10 cellular contexts compared by ENCODE assay signal in the genomic region with DNA sequence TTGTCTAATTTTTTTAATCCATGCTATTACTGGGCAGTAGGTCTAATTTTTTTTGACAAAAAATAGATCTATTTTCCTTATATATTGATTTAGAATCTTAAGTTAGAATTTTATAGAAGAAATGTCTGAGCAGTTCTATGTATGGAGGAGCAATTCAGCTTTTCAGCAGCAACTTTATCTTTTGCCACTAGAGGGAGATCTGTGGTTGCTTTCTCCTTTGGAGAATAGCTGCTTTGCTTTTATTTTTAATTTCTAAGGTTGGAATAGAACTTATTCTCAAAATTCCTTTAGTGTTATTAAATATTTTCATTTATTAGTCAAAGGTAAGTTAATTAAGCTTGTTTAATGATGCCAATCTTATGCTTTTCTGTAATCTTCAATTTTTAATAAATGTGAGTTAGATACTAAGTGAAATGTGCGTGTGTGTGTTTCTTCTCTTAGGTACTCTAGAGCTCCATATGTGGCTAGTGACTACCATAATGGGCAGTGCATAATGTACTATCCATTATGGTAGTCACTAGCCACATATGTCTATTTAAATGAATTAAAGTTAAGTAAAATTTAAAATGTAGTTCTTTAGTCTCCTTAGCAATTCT. TPM values are rescaled to one million over a fixed set of nuclear protein-coding genes. Genes with fewer than 3 reads are reported as not detected.
DNase-seq lines count a peak whose midpoint lies in the region; ATAC-seq, FAIRE-seq and TF ChIP-seq lines count a peak whose summit lies in the region.
"Had no signal": no experiment of that assay in that cellular context is flagged by ENCODE, and none has a peak within 500 bp of the region (broad histone marks: within the 10 kb centered on the region; RNA-seq: fewer than 3 reads in every experiment).

No MANE protein-coding gene starts in this region.

- H3K4me1 ChIP-seq in CD4-positive, CD25-positive, alpha-beta regulatory T cell (ENCODE audit: control insufficient read depth, insufficient read depth, low read length, poor library complexity, severe bottlenecking) = no peaks in the 10 kb centered on the region

- peak; percentile 96 for FAIRE-seq in frontal cortex (lab: Jason Lieb, UNC)

- H3K36me3 Mint-ChIP-seq in CD4-positive, CD25-positive, alpha-beta regulatory T cell = peaks cover 3% of the 10 kb centered on the region
- no peaks in the 10 kb centered on the region for H3K36me3 Mint-ChIP-seq in T-helper 17 cell (ENCODE audit: low read depth)
- H3K36me3 Mint-ChIP-seq: memory B cell had no signal

- no peak for TF ChIP-seq POLR2A in GM18505 (IDR thresholded peaks at IDR 0.05; ENCODE audit: borderline replicate concordance, extremely low read depth, insufficient read depth, insufficient read length)

- peaks cover 14% of the 10 kb centered on the region for H3K36me3 ChIP-seq in CD4-positive, CD25-positive, alpha-beta regulatory T cell (ENCODE audit: control insufficient read depth, insufficient read depth, low read length)

- no peak overlapping the region for H3K27ac Mint-ChIP-seq in CD4-positive, CD25-positive, alpha-beta regulatory T cell
- no peak overlapping the region for H3K27ac Mint-ChIP-seq in T-helper 17 cell
- H3K27ac Mint-ChIP-seq: memory B cell had no signal

- H3K4me1 Mint-ChIP-seq in CD4-positive, CD25-positive, alpha-beta regulatory T cell = no peaks in the 10 kb centered on the region
- H3K4me1 Mint-ChIP-seq in T-helper 17 cell = no peaks in the 10 kb centered on the region
- H3K4me1 Mint-ChIP-seq: memory B cell had no signal

- H3K9me3 Mint-ChIP-seq in CD4-positive, CD25-positive, alpha-beta regulatory T cell = no peaks in the 10 kb centered on the region
- H3K9me3 Mint-ChIP-seq: memory B cell had no signal

- H3K27me3 Mint-ChIP-seq in CD4-positive, CD25-positive, alpha-beta regulatory T cell = no peaks in the 10 kb centered on the region
- H3K27me3 Mint-ChIP-seq in T-helper 17 cell = no peaks in the 10 kb centered on the region
- H3K27me3 Mint-ChIP-seq: memory B cell had no signal

- H3K4me3 ChIP-seq in CD4-positive, CD25-positive, alpha-beta regulatory T cell (ENCODE audit: low read depth, low read length) = no peak overlapping the region
- H3K4me3 ChIP-seq: SJSA1 had no signal

- peak in 2 of 3 donors; percentile 35 to 50 for DNase-seq in CD4-positive, CD25-positive, alpha-beta regulatory T cell
- no peak for DNase-seq in T-helper 17 cell
- DNase-seq in frontal cortex (ENCODE audit: low spot score in 2 of 2) = peak in 1 of 2 donors; percentile 4
- peak; percentile 4 for DNase-seq in smooth muscle cell of the brain vasculature (ENCODE audit: low read depth, low spot score)
- DNase-seq in stimulated activated CD4-positive, alpha-beta T cell treated with anti-CD3 and anti-CD28 coated beads, Interleukin-4, amount 100 ng/mL, for 24 hours = no peak

- H3K9me3 ChIP-seq in CD4-positive, CD25-positive, alpha-beta regulatory T cell (ENCODE audit: control insufficient read depth in 2 of 2, low read length in 2 of 2) = no peaks in the 10 kb centered on the region
- no peaks in the 10 kb centered on the region for H3K9me3 ChIP-seq in T-helper 17 cell (ENCODE audit: control insufficient read depth, low read length, poor library complexity, severe bottlenecking)
- H3K9me3 ChIP-seq: SJSA1 had no signal

- ATAC-seq in CD4-positive, CD25-positive, alpha-beta regulatory T cell (ENCODE audit: low read depth in 2 of 2) = no peak
- ATAC-seq in GM18505 (IDR thresholded peaks at IDR 0.05; ENCODE audit: unreplicated experiment) = peak; percentile 65
- peak; percentile 74 for ATAC-seq in HG03354 (IDR thresholded peaks at IDR 0.05; ENCODE audit: poor library complexity, severe bottlenecking, unreplicated experiment)
- peak; percentile 54 for ATAC-seq in T-helper 17 cell
- ATAC-seq in esophagus mucosa = no peak

- no peaks in the 10 kb centered on the region for H3K27me3 ChIP-seq in CD4-positive, CD25-positive, alpha-beta regulatory T cell (ENCODE audit: control insufficient read depth, insufficient read depth, low read length)
- H3K27me3 ChIP-seq: SJSA1 had no signal

- H3K27ac ChIP-seq in CD4-positive, CD25-positive, alpha-beta regulatory T cell (ENCODE audit: insufficient read depth, low read length, poor library complexity, severe bottlenecking) = no peak overlapping the region
- H3K27ac ChIP-seq: SJSA1 had no signal

- H3K4me3 Mint-ChIP-seq in CD4-positive, CD25-positive, alpha-beta regulatory T cell = no peak overlapping the region
- H3K4me3 Mint-ChIP-seq in T-helper 17 cell = no peak overlapping the region
- H3K4me3 Mint-ChIP-seq: memory B cell had no signal

RNA-seq across cellular contexts. Expression of gene FAM199X, which starts 29.3 kb away (rescaled TPM):
- total RNA-seq in CD4-positive, CD25-positive, alpha-beta regulatory T cell = 16.1 TPM
- polyA plus RNA-seq in CD4-positive, CD25-positive, alpha-beta regulatory T cell = 1 to 10 TPM; 7.8 to 9.9 (median 8.5) TPM
- total RNA-seq in T-helper 17 cell (10 to 100 TPM; 14.1 to 15.0 TPM), frontal cortex (80.3 TPM), esophagus mucosa (8.9 TPM)

RNA-seq across cellular contexts. Expression of gene SLC25A53, which starts 38.8 kb away (rescaled TPM):
- total RNA-seq in CD4-positive, CD25-positive, alpha-beta regulatory T cell = 11.9 TPM
- polyA plus RNA-seq in CD4-positive, CD25-positive, alpha-beta regulatory T cell = 10 to 100 TPM in 1 of 4 donors, 1 to 10 TPM in 3; 6.6 to 11.8 (median 7.7) TPM
- total RNA-seq in T-helper 17 cell (1 to 10 TPM; 7.9 to 9.6 TPM), frontal cortex (10.2 TPM), esophagus mucosa (2.1 TPM)

RNA-seq across cellular contexts. Expression of gene ESX1, which starts 59.1 kb away (rescaled TPM):
- not detected for total RNA-seq in CD4-positive, CD25-positive, alpha-beta regulatory T cell
- not detected for polyA plus RNA-seq in CD4-positive, CD25-positive, alpha-beta regulatory T cell
- total RNA-seq in T-helper 17 cell (not detected), frontal cortex (not detected), esophagus mucosa (not detected)
- total RNA-seq: SJSA1 had no signal

Comparison
In these comparisons a context has a peak if more than half of its experiments do, and no peak if none do; other contexts are left out.
1. ATAC-seq: peak in GM18505 (single experiment), HG03354 (single experiment) and T-helper 17 cell (single experiment); none in CD4-positive, CD25-positive, alpha-beta regulatory T cell (0 of 2) and esophagus mucosa (single experiment).
2. DNase-seq: peak in CD4-positive, CD25-positive, alpha-beta regulatory T cell (2 of 3) and smooth muscle cell of the brain vasculature (single experiment); none in T-helper 17 cell (0 of 3) and stimulated activated CD4-positive, alpha-beta T cell treated with anti-CD3 and anti-CD28 coated beads, Interleukin-4, amount 100 ng/mL, for 24 hours (single experiment).